ENCODE assay signal across 21 cellular contexts in the genomic region with DNA sequence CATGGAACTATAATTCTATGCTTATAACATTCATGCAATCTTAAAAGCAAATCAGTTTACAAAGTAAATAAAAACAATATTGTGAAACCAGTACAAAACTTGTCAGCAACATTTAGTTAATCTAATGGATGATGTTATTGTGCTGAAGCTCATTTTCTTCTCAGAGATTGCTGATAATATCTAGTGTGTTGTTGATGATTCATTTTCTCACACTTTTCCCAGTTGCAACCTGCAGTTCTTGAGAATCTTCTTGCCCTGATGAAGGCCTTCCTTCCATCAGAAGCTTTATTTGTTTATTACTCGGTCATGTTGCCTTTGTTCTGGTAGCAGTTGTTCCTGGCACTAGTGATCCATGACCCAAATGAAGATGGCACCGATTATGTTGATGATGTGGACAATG.
"Had no signal": no experiment of that assay in that cellular context is flagged by ENCODE, and none has a peak within 500 bp of the region (broad histone marks: within the 10 kb centered on the region; RNA-seq: fewer than 3 reads in every experiment).

No MANE protein-coding gene starts in this region.

- H3K4me3 ChIP-seq: dorsolateral prefrontal cortex, psoas muscle, right lobe of liver, testis, tibial nerve had no signal

- H3K27me3 ChIP-seq: foreskin keratinocyte, right lobe of liver, testis, tibial nerve had no signal

- H3K9me3 ChIP-seq: psoas muscle, right lobe of liver, testis, tibial nerve had no signal

- H3K27ac ChIP-seq: dorsolateral prefrontal cortex, foreskin keratinocyte, psoas muscle, right lobe of liver, testis had no signal

- ATAC-seq: foreskin keratinocyte; left lobe of liver; psoas muscle; right lobe of liver; stimulated activated effector memory CD8-positive, alpha-beta T cell treated with anti-CD3 and anti-CD28 coated beads, Interleukin-12 subunit alpha, Interleukin-12 subunit beta, amount 100 ng/mL, for 72 hours; stimulated activated naive CD8-positive, alpha-beta T cell treated with anti-CD3 and anti-CD28 coated beads, Interleukin-15, Interleukin-2, amounts not matched to agents 100 U/mL and 50 U/mL, for 24 hours had no signal

- DNase-seq: cortex of kidney; dorsolateral prefrontal cortex; effector CD8-positive, alpha-beta T cell; erythroblast; foreskin keratinocyte; head of caudate nucleus; hippocampal formation; midbrain; naive B cell; psoas muscle; retina; right lobe of liver; stimulated activated CD4-positive, alpha-beta T cell treated with anti-CD3 and anti-CD28 coated beads, Interleukin-4, amount 100 ng/mL, for 1 hour; stimulated activated CD8-positive, alpha-beta memory T cell treated with anti-CD3 and anti-CD28 coated beads, Interleukin-4, amount 100 ng/mL, for 48 hours; stimulated activated naive CD8-positive, alpha-beta T cell treated with anti-CD3 and anti-CD28 coated beads, Interleukin-15, Interleukin-2, amounts not matched to agents 100 U/mL and 50 U/mL, for 24 hours; testis had no signal

- FAIRE-seq: endometrium, islet of Langerhans had no signal

- H3K4me1 ChIP-seq: psoas muscle, testis had no signal

- H3K36me3 ChIP-seq: right lobe of liver had no signal
